In the genomic region with DNA sequence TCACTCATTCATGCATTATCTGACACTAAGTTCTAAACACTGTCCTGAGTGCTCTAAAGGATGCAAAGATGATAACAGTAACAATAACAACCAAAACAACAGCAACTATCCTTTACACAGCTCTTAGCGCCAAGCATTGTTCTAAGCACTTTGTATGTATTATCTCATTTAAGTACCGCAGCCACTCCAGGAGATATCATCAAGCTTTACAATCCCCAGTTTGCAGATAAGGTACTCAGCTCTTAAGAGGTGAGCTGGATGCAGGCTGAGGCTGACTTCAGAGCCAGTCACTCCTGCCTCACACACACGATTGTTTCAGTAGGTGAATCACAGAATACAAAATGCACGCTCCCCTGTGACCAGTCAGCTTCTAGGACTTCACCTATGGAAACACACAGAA, we compare ENCODE assay signal across 21 cellular contexts.
DNase-seq lines count a peak whose midpoint lies in the region; ATAC-seq and TF ChIP-seq lines count a peak whose summit lies in the region.
"Had no signal": no experiment of that assay in that cellular context is flagged by ENCODE, and none has a peak within 500 bp of the region (broad histone marks: within the 10 kb centered on the region; RNA-seq: fewer than 3 reads in every experiment).

No MANE protein-coding gene starts in this region.

- no peaks in the 10 kb centered on the region for H3K79me1 ChIP-seq in trophoblast cell (ENCODE audit: low read length)

- H3K4me3 Mint-ChIP-seq in endodermal cell (no peak overlapping the region), HFFc6 (no peak overlapping the region)
- H3K4me3 Mint-ChIP-seq: CD4-positive, CD25-positive, alpha-beta regulatory T cell had no signal

- CTCF ChIA-PET in SK-N-SH (lab: Yijun Ruan, JAX): interaction anchor here (1.2 to 3.0 kb wide), 4 partner anchors 12 to 19 kb away, joined by 3 to 24 read pairs (median 6); no protein-coding TSS in a partner anchor
- CTCF ChIA-PET in HEK293 (lab: Yijun Ruan, JAX): interaction anchor here (1.1 to 4.1 kb wide), 3 partner anchors 9 to 88 kb away, joined by 3 to 23 read pairs (median 4); no protein-coding TSS in a partner anchor

- H3K4me2 ChIP-seq in SK-N-SH: no peak overlapping the region
- H3K4me2 ChIP-seq in trophoblast cell (ENCODE audit: low read length): no peak overlapping the region

- TF ChIP-seq EP300 in SK-N-SH (IDR thresholded peaks at IDR 0.05; ENCODE audit: borderline replicate concordance in 1 of 2, low read depth in 1 of 2, low read length in 1 of 2): no peak

- H3K23ac ChIP-seq in trophoblast cell (ENCODE audit: low read length): no peak overlapping the region

- no peak overlapping the region for H2BK5ac ChIP-seq in trophoblast cell (ENCODE audit: low read depth, low read length, poor library complexity)

- H3K4me1 Mint-ChIP-seq in endodermal cell (peaks cover 31% of the 10 kb centered on the region), HFFc6 (ENCODE audit: low read depth) (no peaks in the 10 kb centered on the region)
- H3K4me1 Mint-ChIP-seq: CD4-positive, CD25-positive, alpha-beta regulatory T cell had no signal

- H3K18ac ChIP-seq in trophoblast cell (ENCODE audit: low read length): no peak overlapping the region

- H3K27me3 Mint-ChIP-seq in endodermal cell (ENCODE audit: insufficient read depth): peaks cover 84% of the 10 kb centered on the region
- peaks cover 85% of the 10 kb centered on the region for H3K27me3 Mint-ChIP-seq in HFFc6 (ENCODE audit: insufficient read depth)

- no peak overlapping the region for H3K4ac ChIP-seq in trophoblast cell (ENCODE audit: low read depth, low read length)

- H3K27ac Mint-ChIP-seq in endodermal cell: peak overlapping the region; percentile 86
- no peak overlapping the region for H3K27ac Mint-ChIP-seq in HFFc6
- H3K27ac Mint-ChIP-seq: CD4-positive, CD25-positive, alpha-beta regulatory T cell had no signal

- no peaks in the 10 kb centered on the region for H3K9me2 ChIP-seq in SK-N-SH

- no peaks in the 10 kb centered on the region for H4K20me1 ChIP-seq in SK-N-SH (ENCODE audit: insufficient read depth)

- H3K4me3 ChIP-seq in SK-N-SH (ENCODE audit: low read depth in 2 of 2, low read length in 1 of 2) (no peak overlapping the region), HEK293 (ENCODE audit: low read depth, low read length) (no peak overlapping the region), endodermal cell (ENCODE audit: low read length) (peak overlapping the region; percentile 20), trophoblast cell (ENCODE audit: low read depth, low read length) (no peak overlapping the region)
- H3K4me3 ChIP-seq: SK-N-MC had no signal

- H3K9ac ChIP-seq in SK-N-SH (no peak overlapping the region), endodermal cell (ENCODE audit: extremely low read depth, low read length, poor library complexity, severe bottlenecking) (peak overlapping the region; percentile 41), trophoblast cell (ENCODE audit: low read length) (no peak overlapping the region)

- peaks cover 0 to 16% of the 10 kb centered on the region in 2 experiments; a peak in 2 of 4 replicates for H3K4me1 ChIP-seq in SK-N-SH (ENCODE audit: control insufficient read depth in 1 of 2, insufficient read depth in 2 of 2, low read depth in 1 of 2, low read length in 1 of 2)
- no peaks in the 10 kb centered on the region for H3K4me1 ChIP-seq in HEK293 (ENCODE audit: control insufficient read depth, insufficient read depth, low read length)
- H3K4me1 ChIP-seq in endodermal cell (ENCODE audit: control insufficient read depth, insufficient read depth, low read length): peaks cover 15% of the 10 kb centered on the region
- peaks cover 0 to 3% of the 10 kb centered on the region in 2 experiments for H3K4me1 ChIP-seq in trophoblast cell (ENCODE audit: control insufficient read depth in 1 of 2, insufficient read depth in 2 of 2, low read length in 2 of 2)

- H2AFZ ChIP-seq in SK-N-SH (ENCODE audit: low read depth): no peak overlapping the region
- H2AFZ ChIP-seq in trophoblast cell (ENCODE audit: insufficient read depth, low read length, poor library complexity): no peak overlapping the region

- H3F3A ChIP-seq in SK-N-SH (replicated peaks; ENCODE audit: insufficient read depth): no peaks in the 10 kb centered on the region

- no peak overlapping the region for H4K12ac ChIP-seq in trophoblast cell (ENCODE audit: low read depth, low read length)

- no peak for TF ChIP-seq RAD21 in SK-N-SH (IDR thresholded peaks at IDR 0.05; ENCODE audit: low read length)

- H2BK12ac ChIP-seq in trophoblast cell (ENCODE audit: low read length): no peak overlapping the region

- no peak for DNase-seq in SK-N-SH
- peak; percentile 42 for DNase-seq in endodermal cell
- peak; percentile 9 to 37 for DNase-seq in trophoblast cell
- DNase-seq in HFFc6: no peak
- DNase-seq in Kasumi-1 (lab: John Stamatoyannopoulos, UW): no peak
- no peak for DNase-seq in NCI-H2171 (lab: John Stamatoyannopoulos, UW)
- DNase-seq: 8988T; BE2C; CD4-positive, CD25-positive, alpha-beta regulatory T cell; DMS153; GDM1; KG1; NCI-H187; NCI-H2171 treated with DMSO at 0.1 percent for 48 hours; NCI-H446; NCI-H526 treated with DMSO at 0.1 percent for 48 hours; NK-92 treated with Interleukin-12 subunit alpha and Interleukin-12 subunit beta, amount 100 ng/mL, for 24 hours; SHP77 had no signal

- WGBS in SK-N-SH (ENCODE audit: low lambda C conversion rate): 80% methylated on average over 4 of the region's 4 CpGs
- WGBS in endodermal cell (ENCODE audit: insufficient coverage in 1 of 2, insufficient read length in 1 of 2), 2 experiments: 67 to 93% methylated on average over 2 to 4 of the region's 4 CpGs
- no CpG with 5 or more reads among the region's 4 CpGs for WGBS in trophoblast cell (ENCODE audit: extremely low coverage, insufficient coverage, insufficient read length)

- no peak overlapping the region for H2AK5ac ChIP-seq in trophoblast cell (ENCODE audit: low read length)

- H3K36me3 Mint-ChIP-seq in endodermal cell (ENCODE audit: low read depth) (no peaks in the 10 kb centered on the region), HFFc6 (ENCODE audit: low read depth) (no peaks in the 10 kb centered on the region)
- H3K36me3 Mint-ChIP-seq: CD4-positive, CD25-positive, alpha-beta regulatory T cell had no signal

- POLR2A ChIA-PET in SK-N-SH (lab: Yijun Ruan, JAX) (no interaction called here), HEK293 (lab: Yijun Ruan, JAX) (interaction anchor here (1.6 kb wide), 1 partner anchor 11 kb away, joined by 4 read pairs; no protein-coding TSS in a partner anchor)

- no peak overlapping the region for H2BK120ac ChIP-seq in trophoblast cell (ENCODE audit: insufficient read depth, low read length, poor library complexity)

- no peak overlapping the region for H3K27ac ChIP-seq in SK-N-SH (ENCODE audit: low read depth in 2 of 2, low read length in 1 of 2)
- no peak overlapping the region for H3K27ac ChIP-seq in HEK293 (ENCODE audit: extremely low read depth, low read depth, low read length)
- H3K27ac ChIP-seq in endodermal cell (ENCODE audit: low read depth, low read length): no peak overlapping the region
- no peak overlapping the region for H3K27ac ChIP-seq in trophoblast cell (ENCODE audit: low read depth, low read length)
- H3K27ac ChIP-seq: SK-N-MC had no signal

- H3K27me3 ChIP-seq in SK-N-SH (ENCODE audit: insufficient read depth) (peaks cover 22% of the 10 kb centered on the region; the same call in 1 of the 2 replicates), endodermal cell (ENCODE audit: control insufficient read depth, insufficient read depth, low read length, poor library complexity, severe bottlenecking) (peaks cover 83% of the 10 kb centered on the region), trophoblast cell (ENCODE audit: insufficient read depth, low read length) (no peaks in the 10 kb centered on the region)
- H3K27me3 ChIP-seq: BE2C had no signal

- H4K91ac ChIP-seq in trophoblast cell (ENCODE audit: low read depth, low read length): no peak overlapping the region

- no peak overlapping the region for H4K8ac ChIP-seq in trophoblast cell (ENCODE audit: low read depth, low read length)

- H3K79me2 ChIP-seq in SK-N-SH (ENCODE audit: insufficient read depth): no peaks in the 10 kb centered on the region
- H3K79me2 ChIP-seq in trophoblast cell (ENCODE audit: control insufficient read depth, insufficient read depth, low read length, poor library complexity): no peaks in the 10 kb centered on the region

- H3K14ac ChIP-seq in trophoblast cell (ENCODE audit: low read length): no peak overlapping the region

- H3K36me3 ChIP-seq in SK-N-SH (replicated peaks in 1 of 2; ENCODE audit: control insufficient read depth in 1 of 2, insufficient read depth in 2 of 2, low read length in 1 of 2): no peaks in the 10 kb centered on the region
- no peaks in the 10 kb centered on the region for H3K36me3 ChIP-seq in HEK293 (ENCODE audit: control insufficient read depth in 2 of 2, insufficient read depth in 1 of 2, low read length in 2 of 2)
- H3K36me3 ChIP-seq in endodermal cell (ENCODE audit: control insufficient read depth, insufficient read depth, low read length): no peaks in the 10 kb centered on the region
- H3K36me3 ChIP-seq in trophoblast cell (ENCODE audit: control insufficient read depth in 1 of 2, insufficient read depth in 2 of 2, low read length in 2 of 2): no peaks in the 10 kb centered on the region
- H3K36me3 ChIP-seq: BE2C had no signal

- no peak for TF ChIP-seq CTCF in SK-N-SH (IDR thresholded peaks at IDR 0.05)
- no peak for TF ChIP-seq CTCF in HEK293 (tag by site-specific recombination; IDR thresholded peaks at IDR 0.05)
- no peak for TF ChIP-seq CTCF in endodermal cell (conservative IDR thresholded peaks at IDR 0.05)
- no peak for TF ChIP-seq CTCF in HFFc6 (IDR thresholded peaks at IDR 0.05)

- H3K9me3 Mint-ChIP-seq in endodermal cell (no peaks in the 10 kb centered on the region), HFFc6 (no peaks in the 10 kb centered on the region)
- H3K9me3 Mint-ChIP-seq: CD4-positive, CD25-positive, alpha-beta regulatory T cell had no signal

- H3K9me3 ChIP-seq in SK-N-SH: no peaks in the 10 kb centered on the region
- H3K9me3 ChIP-seq in HEK293 (ENCODE audit: control insufficient read depth, insufficient read depth, low read depth, low read length): no peaks in the 10 kb centered on the region
- H3K9me3 ChIP-seq in endodermal cell (ENCODE audit: control insufficient read depth, low read length): no peaks in the 10 kb centered on the region
- H3K9me3 ChIP-seq in trophoblast cell (ENCODE audit: insufficient read depth, low read depth, low read length): no peaks in the 10 kb centered on the region
- H3K9me3 ChIP-seq: BE2C had no signal

- ATAC-seq in SK-N-SH treated with all-trans-retinoic acid at 6 μM for 48 hours: no peak

TF ChIP-seq in SK-N-SH, 30 proteins besides CTCF, POLR2A, EP300 and RAD21 (continues in another document):
- TF ChIP-seq GATA2 (CRISPR knock-in tag; IDR thresholded peaks at IDR 0.05) (0 out of 2 replicates have a peak, but pooled peaks have one; percentile 16), POLR2AphosphoS5 (IDR thresholded peaks at IDR 0.05; ENCODE audit: low read depth, low read length) (no peak)

TF ChIP-seq in SK-N-SH treated with all-trans-retinoic acid at 6 μM for 48 hours, 23 proteins besides CTCF, POLR2A, EP300 and RAD21 (continues in another document):
- TF ChIP-seq ZFP3 (CRISPR knock-in tag; IDR thresholded peaks at IDR 0.05): no peak
- no peak for TF ChIP-seq ZNF565 (CRISPR knock-in tag; conservative IDR thresholded peaks at IDR 0.05; ENCODE audit: low read depth)

TF ChIP-seq in HEK293, 187 proteins besides CTCF, POLR2A, EP300 and RAD21 (continues in another document):
- TF ChIP-seq ZNF24 (tag by site-specific recombination; IDR thresholded peaks at IDR 0.05): peak; percentile 78
- no peak for TF ChIP-seq ZSCAN30 (tag by site-specific recombination; IDR thresholded peaks at IDR 0.05)

Comparison
In these comparisons a context has a peak if more than half of its experiments do, and no peak if none do; other contexts are left out.
1. DNase-seq: peak in endodermal cell (single experiment) and trophoblast cell (2 of 2); none in SK-N-SH (single experiment), HFFc6 (single experiment), Kasumi-1 (0 of 2) and NCI-H2171 (single experiment).